Comparison of ENCODE assay signal across 11 cellular contexts in genomic region chr11:95156916-95157568, GRCh38.
A peak's percentile ranks its signal among the peaks of the same experiment; 100 is the strongest.
DNase-seq lines count a peak whose midpoint lies in the region; ATAC-seq and TF ChIP-seq lines count a peak whose summit lies in the region.
"Had no signal": no experiment of that assay in that cellular context is flagged by ENCODE, and none has a peak within 500 bp of the region (broad histone marks: within the 10 kb centered on the region; RNA-seq: fewer than 3 reads in every experiment).

No MANE protein-coding gene starts in this region.

- H3K27me3 ChIP-seq in subcutaneous abdominal adipose tissue (ENCODE audit: control insufficient read depth in 5 of 5, insufficient read depth in 4 of 5, low read length in 5 of 5): no peaks in the 10 kb centered on the region
- no peaks in the 10 kb centered on the region for H3K27me3 ChIP-seq in H7 (ENCODE audit: control insufficient read depth, insufficient read depth, low read length)
- H3K27me3 ChIP-seq: MG63 had no signal

- H3K9ac ChIP-seq in subcutaneous abdominal adipose tissue (ENCODE audit: low read length in 5 of 5): peak overlapping the region in 2 of 5 donors; percentile 32 to 46

- H3K36me3 ChIP-seq in HEK293 (ENCODE audit: control insufficient read depth in 2 of 2, insufficient read depth in 1 of 2, low read length in 2 of 2) (no peaks in the 10 kb centered on the region), subcutaneous abdominal adipose tissue (ENCODE audit: control insufficient read depth in 5 of 5, insufficient read depth in 5 of 5, low read length in 5 of 5) (no peaks in the 10 kb centered on the region), H7 (replicated peaks; ENCODE audit: control insufficient read depth, insufficient read depth, low read length) (no peaks in the 10 kb centered on the region)
- H3K36me3 ChIP-seq: MG63, prostate gland had no signal

- TF ChIP-seq CTCF in HEK293 (tag by site-specific recombination; IDR thresholded peaks at IDR 0.05): no peak
- TF ChIP-seq CTCF in glutamatergic neuron (IDR thresholded peaks at IDR 0.05; ENCODE audit: partially characterized antibody, unreplicated experiment): no peak

- H3K4me3 Mint-ChIP-seq in central memory CD8-positive, alpha-beta T cell: no peak overlapping the region
- no peak overlapping the region for H3K4me3 Mint-ChIP-seq in glutamatergic neuron (ENCODE audit: unreplicated experiment)

- H3K27me3 Mint-ChIP-seq in central memory CD8-positive, alpha-beta T cell: no peaks in the 10 kb centered on the region
- H3K27me3 Mint-ChIP-seq in glutamatergic neuron (ENCODE audit: unreplicated experiment): peaks cover 5% of the 10 kb centered on the region

- POLR2A ChIA-PET in HEK293 (lab: Yijun Ruan, JAX): interaction anchor here (1.2 kb wide), 1 partner anchor 74 kb away, joined by 3 read pairs; the partner anchor contains the start of gene SESN3

- no peaks in the 10 kb centered on the region for H3K9me3 Mint-ChIP-seq in central memory CD8-positive, alpha-beta T cell
- peaks cover 5% of the 10 kb centered on the region for H3K9me3 Mint-ChIP-seq in glutamatergic neuron (ENCODE audit: unreplicated experiment)

- H3K4me1 ChIP-seq in HEK293 (ENCODE audit: control insufficient read depth, insufficient read depth, low read length): no peaks in the 10 kb centered on the region
- H3K4me1 ChIP-seq in subcutaneous abdominal adipose tissue (ENCODE audit: control insufficient read depth in 5 of 5, insufficient read depth in 5 of 5, low read length in 5 of 5): peaks cover 2 to 17% (median 11%) of the 10 kb centered on the region in 5 donors
- H3K4me1 ChIP-seq: prostate gland had no signal

- no peak overlapping the region for H3K4me3 ChIP-seq in HEK293 (ENCODE audit: low read depth, low read length)
- H3K4me3 ChIP-seq in subcutaneous abdominal adipose tissue (ENCODE audit: low read depth in 1 of 5, low read length in 5 of 5): no peak overlapping the region
- no peak overlapping the region for H3K4me3 ChIP-seq in H7 (ENCODE audit: insufficient read depth, low read depth, low read length)
- H3K4me3 ChIP-seq: MG63, prostate gland had no signal

- H3K27ac Mint-ChIP-seq in central memory CD8-positive, alpha-beta T cell (ENCODE audit: low read depth): peak overlapping the region; percentile 73
- H3K27ac Mint-ChIP-seq in glutamatergic neuron (ENCODE audit: unreplicated experiment): no peak overlapping the region

- H3K27ac ChIP-seq in HEK293 (ENCODE audit: extremely low read depth, low read depth, low read length) (no peak overlapping the region), subcutaneous abdominal adipose tissue (ENCODE audit: low read depth, low read length) (peak overlapping the region; percentile 21)

- CTCF ChIA-PET in HEK293 (lab: Yijun Ruan, JAX): interaction anchor here (0.6 to 7.5 kb wide), 17 partner anchors 20 to 834 kb away, joined by 3 to 169 read pairs (median 5); no protein-coding TSS in a partner anchor

- DNase-seq in central memory CD8-positive, alpha-beta T cell (ENCODE audit: low spot score in 2 of 2): no peak
- DNase-seq in medulla oblongata (ENCODE audit: extremely low spot score) (peak; percentile 51), germinal center (ENCODE audit: low spot score) (no peak), NCI-H345 treated with DMSO at 0.1 percent for 48 hours (lab: John Stamatoyannopoulos, UW; ENCODE audit: unreplicated experiment) (no peak), glutamatergic neuron (no peak), H7 (no peak)
- DNase-seq: MG63, RPMI8226 had no signal

- peaks cover 39% of the 10 kb centered on the region for H3K4me1 Mint-ChIP-seq in central memory CD8-positive, alpha-beta T cell
- H3K4me1 Mint-ChIP-seq in glutamatergic neuron (ENCODE audit: low read depth, unreplicated experiment): peaks cover 13% of the 10 kb centered on the region

- H3K36me3 Mint-ChIP-seq in central memory CD8-positive, alpha-beta T cell (ENCODE audit: insufficient read depth): peaks cover 6% of the 10 kb centered on the region
- H3K36me3 Mint-ChIP-seq in glutamatergic neuron (ENCODE audit: unreplicated experiment): no peaks in the 10 kb centered on the region

- ATAC-seq in central memory CD8-positive, alpha-beta T cell (replicated peaks; ENCODE audit: extremely low read depth, poor library complexity, severe bottlenecking): no peak

- H3K9me3 ChIP-seq in HEK293 (ENCODE audit: control insufficient read depth, insufficient read depth, low read depth, low read length) (no peaks in the 10 kb centered on the region), subcutaneous abdominal adipose tissue (ENCODE audit: control insufficient read depth in 5 of 5, low read length in 5 of 5) (no peaks in the 10 kb centered on the region)
- H3K9me3 ChIP-seq: MG63, prostate gland had no signal

TF ChIP-seq in HEK293, 187 proteins besides CTCF, POLR2A, EP300 and RAD21:
- TF ChIP-seq ZNF600 (tag by site-specific recombination; IDR thresholded peaks at IDR 0.05): no peak
- TF ChIP-seq ZBTB48 (tag by site-specific recombination; IDR thresholded peaks at IDR 0.05): 0 out of 2 replicates have a peak, but pooled peaks have one; percentile 47
